ENCODE assay signal across 18 cellular contexts in the genomic region with DNA sequence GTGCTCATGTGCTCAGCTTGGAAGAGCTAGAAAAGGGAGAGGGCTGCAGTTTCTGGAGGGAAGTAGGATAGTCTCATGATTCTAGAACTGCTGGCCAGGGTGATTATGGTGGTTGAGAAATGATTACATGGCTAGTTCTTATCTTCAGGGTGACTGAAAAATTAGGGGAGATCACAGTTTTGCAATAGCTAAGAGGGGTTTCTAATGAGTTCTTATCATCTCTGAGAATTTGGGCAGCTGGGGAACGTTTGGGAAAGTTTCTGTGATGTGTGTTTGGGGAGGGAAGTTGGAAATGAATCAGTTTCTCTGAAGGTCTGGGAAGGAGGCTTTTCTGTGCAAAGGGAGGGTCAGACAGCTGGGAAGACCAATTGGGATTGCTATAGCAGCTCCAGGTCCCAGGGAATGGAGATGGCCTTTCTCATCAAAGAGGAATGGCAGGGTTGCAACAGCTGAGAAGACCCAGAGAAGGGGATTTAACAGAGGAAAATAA.
"Had no signal": no experiment of that assay in that cellular context is flagged by ENCODE, and none has a peak within 500 bp of the region (broad histone marks: within the 10 kb centered on the region; RNA-seq: fewer than 3 reads in every experiment).

No MANE protein-coding gene starts in this region.

- H3K9me3 ChIP-seq: psoas muscle, right lobe of liver, stomach had no signal

- H3K4me3 ChIP-seq: coronary artery, hepatocyte, psoas muscle, right lobe of liver, smooth muscle cell, stomach had no signal

- H3K27me3 ChIP-seq: hepatocyte, right lobe of liver, stomach had no signal

- H3K36me3 ChIP-seq: right lobe of liver, stomach had no signal

- ATAC-seq: activated CD4-positive, alpha-beta T cell treated with anti-CD3 and anti-CD28 coated beads for 36 hours; activated CD8-positive, alpha-beta memory T cell treated with anti-CD3 and anti-CD28 coated beads, Interleukin-2, amount 10 ng/mL, durations not matched to agents 7 days and 5 days; esophagus mucosa; psoas muscle; WTC11 had no signal

- H3K27ac ChIP-seq: coronary artery, hepatocyte, psoas muscle, right lobe of liver, stomach had no signal

- DNase-seq: activated CD4-positive, alpha-beta memory T cell treated with anti-CD3 and anti-CD28 coated beads, Interleukin-2, amount 10 ng/mL, durations not matched to agents 7 days and 5 days; activated CD4-positive, alpha-beta T cell treated with anti-CD3 and anti-CD28 coated beads for 36 hours; activated CD8-positive, alpha-beta memory T cell treated with anti-CD3 and anti-CD28 coated beads, Interleukin-2, amount 10 ng/mL, durations not matched to agents 7 days and 5 days; activated naive CD4-positive, alpha-beta T cell; activated naive CD8-positive, alpha-beta T cell treated with anti-CD3 and anti-CD28 coated beads for 36 hours; amygdala; foreskin fibroblast; mammary epithelial cell; psoas muscle; right lobe of liver; stimulated activated CD4-positive, alpha-beta T cell treated with anti-CD3 and anti-CD28 coated beads, Interleukin-4, amount 100 ng/mL, for 1 hour; stomach; T-helper 2 cell had no signal

- H3K4me1 ChIP-seq: psoas muscle had no signal
